In genomic region chr16:2990891-2991290, GRCh38 we compare ENCODE assay signal across 26 cellular contexts. TPM values are rescaled to one million over a fixed set of nuclear protein-coding genes. Genes with fewer than 3 reads are reported as not detected.
DNase-seq lines count a peak whose midpoint lies in the region; ATAC-seq and TF ChIP-seq lines count a peak whose summit lies in the region.
"Had no signal": no experiment of that assay in that cellular context is flagged by ENCODE, and none has a peak within 500 bp of the region (broad histone marks: within the 10 kb centered on the region; RNA-seq: fewer than 3 reads in every experiment).

No MANE protein-coding gene starts in this region.

- no peak overlapping the region for H3K4me3 ChIP-seq in breast epithelium
- no peak overlapping the region for H3K4me3 ChIP-seq in colonic mucosa
- no peak overlapping the region for H3K4me3 ChIP-seq in left lung
- H3K4me3 ChIP-seq: BLaER1 treated with 17β-estradiol and CSF1 and Interleukin-3, amounts not matched to agents 10 nM and 100 nM; GM23248; K562 had no signal

- intact Hi-C loops in MCF 10A (cut with micrococcal nuclease) (no loop called here), breast epithelium (cut with DNase I; ENCODE audit: low total_unique reads) (no loop called here), colonic mucosa (cut with DNase I) (no loop called here), left lung (cut with DNase I) (no loop called here)

- H3K27me3 ChIP-seq in breast epithelium (peaks cover 0 to 3% of the 10 kb centered on the region in 2 donors), colonic mucosa (no peaks in the 10 kb centered on the region), left lung (peaks cover 0 to 46% of the 10 kb centered on the region in 2 donors)

- TF ChIP-seq CTCF in MCF 10A (IDR thresholded peaks at IDR 0.05; ENCODE audit: unreplicated experiment) (no peak), breast epithelium (IDR thresholded peaks at IDR 0.05) (no peak), colonic mucosa (IDR thresholded peaks at IDR 0.05) (no peak), left lung (IDR thresholded peaks at IDR 0.05) (no peak), RWPE1 (conservative IDR thresholded peaks at IDR 0.05; ENCODE audit: low read depth) (no peak)

- no TSS peak for BruUV-seq in MCF 10A (replicated peaks; lab: Mats Ljungman, UMichigan)

- POLR2A ChIA-PET in MCF 10A (lab: Yijun Ruan, JAX), result interaction anchor here (1.2 to 2.4 kb wide), 3 partner anchors 13 to 30 kb away, joined by 4 to 12 read pairs (median 5); partner anchors contain the start of gene TNFRSF12A
- POLR2A ChIA-PET in RWPE1 (lab: Yijun Ruan, JAX; ENCODE audit: low non-redundant PET), result interaction anchor here (0.7 to 1.7 kb wide), 3 partner anchors 19 to 30 kb away, joined by 4 to 10 read pairs (median 7); no protein-coding TSS in a partner anchor

- ATAC-seq in left lung (peak; percentile 35), esophagus mucosa (no peak)
- ATAC-seq in activated T-cell treated with anti-CD3 and anti-CD28 coated beads, Interleukin-2, amount 50 U/mL, for 4 hours, result no peak
- ATAC-seq: K562 had no signal

- no peaks in the 10 kb centered on the region for H3K36me3 Mint-ChIP-seq in MCF 10A (ENCODE audit: insufficient read depth, unreplicated experiment)
- H3K36me3 Mint-ChIP-seq in activated T-cell treated with anti-CD3 and anti-CD28 coated beads, Interleukin-2, amount 50 U/mL, for 4 hours (ENCODE audit: insufficient read depth), result no peaks in the 10 kb centered on the region
- H3K36me3 Mint-ChIP-seq: CD8-positive, alpha-beta memory T cell had no signal

- H3K36me3 ChIP-seq in breast epithelium (no peaks in the 10 kb centered on the region), colonic mucosa (no peaks in the 10 kb centered on the region), left lung (no peaks in the 10 kb centered on the region)
- H3K36me3 ChIP-seq: BLaER1 treated with 17β-estradiol and CSF1 and Interleukin-3, amounts not matched to agents 10 nM and 100 nM had no signal

- H3K27ac Mint-ChIP-seq in MCF 10A (ENCODE audit: low read depth, unreplicated experiment), result no peak overlapping the region
- H3K27ac Mint-ChIP-seq: CD8-positive, alpha-beta memory T cell; T-helper 1 cell treated with Interleukin-12 subunit alpha and Interleukin-12 subunit beta and Interleukin-4 antibody, amounts not matched to agents 30 μg/mL and 1 μg/mL, for 36 hours had no signal

- DNase-seq in MCF 10A (ENCODE audit: unreplicated experiment), result peak; percentile 56
- DNase-seq in breast epithelium (ENCODE audit: low spot score in 2 of 2), result no peak
- DNase-seq in colonic mucosa, result peak; percentile 55
- DNase-seq in left lung, result no peak
- no peak for DNase-seq in activated T-cell treated with anti-CD3 and anti-CD28 coated beads, Interleukin-2, amount 50 U/mL, for 4 hours
- DNase-seq in RWPE1 (ENCODE audit: low spot score), result no peak
- DNase-seq in GDM1 (lab: John Stamatoyannopoulos, UW), result no peak
- DNase-seq: 8988T; Calu3; CD8-positive, alpha-beta memory T cell; DMS153; GF-D8; GM23248; NCI-H1105; NCI-H146; NCI-H2029 treated with DMSO at 0.1 percent for 48 hours; NCI-H345; NCI-H524; NCI-H774; NK-92 treated with Interleukin-12 subunit alpha and Interleukin-12 subunit beta, amount 100 ng/mL, for 24 hours; Right ventricle myocardium superior had no signal

- H3K4me3 Mint-ChIP-seq in MCF 10A (ENCODE audit: unreplicated experiment), result no peak overlapping the region
- no peak overlapping the region for H3K4me3 Mint-ChIP-seq in activated T-cell treated with anti-CD3 and anti-CD28 coated beads, Interleukin-2, amount 50 U/mL, for 4 hours
- H3K4me3 Mint-ChIP-seq: CD8-positive, alpha-beta memory T cell; T-helper 1 cell treated with Interleukin-12 subunit alpha and Interleukin-12 subunit beta and Interleukin-4 antibody, amounts not matched to agents 30 μg/mL and 1 μg/mL, for 36 hours had no signal

- H3K9me3 ChIP-seq in breast epithelium, result no peaks in the 10 kb centered on the region
- H3K9me3 ChIP-seq in colonic mucosa, result no peaks in the 10 kb centered on the region
- H3K9me3 ChIP-seq in left lung, result no peaks in the 10 kb centered on the region
- H3K9me3 ChIP-seq: BLaER1 treated with 17β-estradiol and CSF1 and Interleukin-3, amounts not matched to agents 10 nM and 100 nM had no signal

- H3K27ac ChIP-seq in breast epithelium (no peak overlapping the region), colonic mucosa (no peak overlapping the region), left lung (no peak overlapping the region), RWPE1 (no peak overlapping the region; the same call in 1 of the 2 replicates)
- H3K27ac ChIP-seq: BLaER1 treated with 17β-estradiol and CSF1 and Interleukin-3, amounts not matched to agents 10 nM and 100 nM; GM23248 had no signal

- H3K4me1 ChIP-seq in breast epithelium, result no peaks in the 10 kb centered on the region
- no peaks in the 10 kb centered on the region for H3K4me1 ChIP-seq in colonic mucosa
- H3K4me1 ChIP-seq in left lung, result no peaks in the 10 kb centered on the region

- TF ChIP-seq POLR2A in breast epithelium (IDR thresholded peaks at IDR 0.05), result no peak

- CTCF ChIA-PET in MCF 10A (lab: Yijun Ruan, JAX), result interaction anchor here (0.7 to 0.9 kb wide), 2 partner anchors 13 to 58 kb away, joined by 3 to 7 read pairs; no protein-coding TSS in a partner anchor
- CTCF ChIA-PET in RWPE1 (lab: Yijun Ruan, JAX), result interaction anchor here (1.0 kb wide), 1 partner anchor 21 kb away, joined by 8 read pairs; the partner anchor contains the start of gene PAQR4

- peaks cover 6% of the 10 kb centered on the region for H3K4me1 Mint-ChIP-seq in MCF 10A (ENCODE audit: insufficient read depth, unreplicated experiment)
- no peaks in the 10 kb centered on the region for H3K4me1 Mint-ChIP-seq in activated T-cell treated with anti-CD3 and anti-CD28 coated beads, Interleukin-2, amount 50 U/mL, for 4 hours (ENCODE audit: low read depth)
- H3K4me1 Mint-ChIP-seq: CD8-positive, alpha-beta memory T cell had no signal

- H3K9me3 Mint-ChIP-seq in MCF 10A (ENCODE audit: unreplicated experiment), result no peaks in the 10 kb centered on the region
- no peaks in the 10 kb centered on the region for H3K9me3 Mint-ChIP-seq in activated T-cell treated with anti-CD3 and anti-CD28 coated beads, Interleukin-2, amount 50 U/mL, for 4 hours
- H3K9me3 Mint-ChIP-seq: CD8-positive, alpha-beta memory T cell; T-helper 1 cell treated with Interleukin-12 subunit alpha and Interleukin-12 subunit beta and Interleukin-4 antibody, amounts not matched to agents 30 μg/mL and 1 μg/mL, for 36 hours had no signal

- no peaks in the 10 kb centered on the region for H3K27me3 Mint-ChIP-seq in MCF 10A (ENCODE audit: insufficient read depth, unreplicated experiment)
- no peaks in the 10 kb centered on the region for H3K27me3 Mint-ChIP-seq in activated T-cell treated with anti-CD3 and anti-CD28 coated beads, Interleukin-2, amount 50 U/mL, for 4 hours (ENCODE audit: low read depth)

- no peak overlapping the region for H3K9ac ChIP-seq in colonic mucosa (ENCODE audit: low read depth in 2 of 2, low read length in 2 of 2)
- H3K9ac ChIP-seq: BLaER1 treated with 17β-estradiol and CSF1 and Interleukin-3, amounts not matched to agents 10 nM and 100 nM; GM23248 had no signal

RNA-seq across cellular contexts. Expression of gene PKMYT1, which starts 10.6 kb away (rescaled TPM):
- total RNA-seq in MCF 10A (2022) (16.9 and 34.7 TPM in 2 replicates), breast epithelium (1 to 10 TPM in 1 of 3 donors, under 1 TPM in 2; 0.66 to 1.4 (median 0.73) TPM), colonic mucosa (10 to 100 TPM in 1 of 2 donors, 1 to 10 TPM in 1; 9.5 to 76.6 TPM), left lung (10 to 100 TPM; 13.9 to 14.3 TPM), esophagus mucosa (16.9 TPM)
- total RNA-seq in activated T-cell treated with anti-CD3 and anti-CD28 coated beads, Interleukin-2, amount 50 U/mL, for 4 hours, result 10 to 100 TPM; 53.1 to 79.1 (median 66.0) TPM

RNA-seq across cellular contexts. Expression of gene PAQR4, which starts 21.7 kb away (rescaled TPM):
- total RNA-seq in MCF 10A (2022) (4.8 and 7.9 TPM in 2 replicates), breast epithelium (1 to 10 TPM; 2.0 to 4.0 (median 3.7) TPM), colonic mucosa (10 to 100 TPM; 14.0 to 42.3 TPM), left lung (10 to 100 TPM; 17.2 to 20.1 TPM), esophagus mucosa (11.1 TPM)
- 10 to 100 TPM; 17.4 to 24.9 (median 22.6) TPM for total RNA-seq in activated T-cell treated with anti-CD3 and anti-CD28 coated beads, Interleukin-2, amount 50 U/mL, for 4 hours

RNA-seq across cellular contexts. Expression of gene CLDN9, which starts 21.8 kb away (rescaled TPM):
- total RNA-seq in MCF 10A (2022), result 0.39 and 0.44 TPM in 2 replicates
- total RNA-seq in breast epithelium, result under 1 TPM in 1 of 3 donors, not detected in 2; 0.15 TPM
- total RNA-seq in colonic mucosa, result under 1 TPM; 0.35 to 0.67 TPM
- total RNA-seq in left lung, result 1 to 10 TPM in 1 of 2 donors, under 1 TPM in 1; 0.85 to 2.2 TPM
- not detected for total RNA-seq in activated T-cell treated with anti-CD3 and anti-CD28 coated beads, Interleukin-2, amount 50 U/mL, for 4 hours
- total RNA-seq in esophagus mucosa, result not detected
- total RNA-seq: CD8-positive, alpha-beta memory T cell; GM23248; SK-MEL-5 had no signal

RNA-seq across cellular contexts. Expression of gene KREMEN2, which starts 26.8 kb away (rescaled TPM):
- total RNA-seq in MCF 10A (2022), result 0.42 TPM in 1 of 2 replicates, not detected in the other
- total RNA-seq in breast epithelium, result under 1 TPM in 1 of 3 donors, not detected in 2; 0.33 TPM
- 1 to 10 TPM; 1.4 to 1.5 TPM for total RNA-seq in colonic mucosa
- not detected for total RNA-seq in left lung
- total RNA-seq in activated T-cell treated with anti-CD3 and anti-CD28 coated beads, Interleukin-2, amount 50 U/mL, for 4 hours, result under 1 TPM in 2 of 3 donors, not detected in 1; 0.11 TPM
- total RNA-seq in esophagus mucosa, result 1.3 TPM
- total RNA-seq: Calu3; CD8-positive, alpha-beta memory T cell; GM23248; Right ventricle myocardium superior had no signal

RNA-seq across cellular contexts. Expression of gene CLDN6, which starts 27.1 kb away (rescaled TPM):
- total RNA-seq in MCF 10A (2022) (not detected in 2 replicates), breast epithelium (not detected), colonic mucosa (1 to 10 TPM in 1 of 2 donors, not detected in 1; 1.2 TPM), left lung (1 to 10 TPM in 1 of 2 donors, not detected in 1; 2.3 TPM), esophagus mucosa (not detected)
- total RNA-seq in activated T-cell treated with anti-CD3 and anti-CD28 coated beads, Interleukin-2, amount 50 U/mL, for 4 hours, result under 1 TPM; 0.18 to 0.30 (median 0.22) TPM
- total RNA-seq: CD8-positive, alpha-beta memory T cell; GM23248; Right ventricle myocardium superior; SK-MEL-5 had no signal

Comparison
In these comparisons a context has a peak if more than half of its experiments do, and no peak if none do; other contexts are left out.
1. DNase-seq: peak in MCF 10A (single experiment) and colonic mucosa (single experiment); none in breast epithelium (0 of 2), left lung (0 of 2), activated T-cell treated with anti-CD3 and anti-CD28 coated beads, Interleukin-2, amount 50 U/mL, for 4 hours (single experiment), RWPE1 (single experiment) and GDM1 (single experiment).